19 cellular contexts compared by ENCODE assay signal in genomic region chr2:195094330-195094729, GRCh38.
DNase-seq lines count a peak whose midpoint lies in the region; ATAC-seq, FAIRE-seq and TF ChIP-seq lines count a peak whose summit lies in the region.
"Had no signal": no experiment of that assay in that cellular context is flagged by ENCODE, and none has a peak within 500 bp of the region (broad histone marks: within the 10 kb centered on the region; RNA-seq: fewer than 3 reads in every experiment).

No MANE protein-coding gene starts in this region.

- 7% methylated on average over 2 of the region's 2 CpGs for WGBS in A549 (ENCODE audit: missing lambda C conversion rate)

- TF ChIP-seq EP300 in A549 (IDR thresholded peaks at IDR 0.05) = no peak

- no peaks in the 10 kb centered on the region for H3K9me3 ChIP-seq in A549
- no peaks in the 10 kb centered on the region for H3K9me3 ChIP-seq in astrocyte (ENCODE audit: insufficient read depth, low read depth, low read length)
- no peaks in the 10 kb centered on the region for H3K9me3 ChIP-seq in T-helper 17 cell (ENCODE audit: control insufficient read depth, low read length, poor library complexity, severe bottlenecking)
- H3K9me3 ChIP-seq in CD4-positive, alpha-beta T cell (ENCODE audit: control insufficient read depth, low read length) = no peaks in the 10 kb centered on the region
- H3K9me3 ChIP-seq: gastrocnemius medialis, SK-N-SH had no signal

- H3K9me3 Mint-ChIP-seq in astrocyte (ENCODE audit: unreplicated experiment) = no peaks in the 10 kb centered on the region
- H3K9me3 Mint-ChIP-seq in CD4-positive, alpha-beta T cell = no peaks in the 10 kb centered on the region
- H3K9me3 Mint-ChIP-seq: activated naive CD8-positive, alpha-beta T cell treated with anti-CD3 and anti-CD28 coated beads, Interleukin-2, amount 50 U/mL, for 24 hours; stimulated activated naive CD8-positive, alpha-beta T cell treated with anti-CD3 and anti-CD28 coated beads, Interleukin-15, amount 100 ng/mL, for 72 hours had no signal

- H3K36me3 ChIP-seq in astrocyte (ENCODE audit: insufficient read depth, low read length) = no peaks in the 10 kb centered on the region
- H3K36me3 ChIP-seq: gastrocnemius medialis had no signal

- H3K27me3 ChIP-seq in astrocyte (ENCODE audit: insufficient read depth, low read length) = no peaks in the 10 kb centered on the region
- no peaks in the 10 kb centered on the region for H3K27me3 ChIP-seq in CD4-positive, alpha-beta T cell (ENCODE audit: control insufficient read depth, insufficient read depth, low read length)
- H3K27me3 ChIP-seq: gastrocnemius medialis had no signal

- H3K4me3 Mint-ChIP-seq in astrocyte (ENCODE audit: unreplicated experiment) (no peak overlapping the region), T-helper 17 cell (no peak overlapping the region)
- H3K4me3 Mint-ChIP-seq in CD4-positive, alpha-beta T cell = no peak overlapping the region
- H3K4me3 Mint-ChIP-seq: activated naive CD8-positive, alpha-beta T cell treated with anti-CD3 and anti-CD28 coated beads, Interleukin-2, amount 50 U/mL, for 24 hours; nephron; stimulated activated naive CD8-positive, alpha-beta T cell treated with anti-CD3 and anti-CD28 coated beads, Interleukin-15, amount 100 ng/mL, for 72 hours had no signal

- no peak overlapping the region for H3K27ac ChIP-seq in A549
- no peak overlapping the region for H3K27ac ChIP-seq in astrocyte (ENCODE audit: low read depth, low read length)
- no peak overlapping the region for H3K27ac ChIP-seq in CD4-positive, alpha-beta T cell (ENCODE audit: low read depth, low read length)
- H3K27ac ChIP-seq: gastrocnemius medialis had no signal

- no peak for TF ChIP-seq RAD21 in A549 (conservative IDR thresholded peaks at IDR 0.05 in 1 of 2, IDR thresholded peaks at IDR 0.05 in 1 of 2)

- H2AFZ ChIP-seq in astrocyte (ENCODE audit: low read depth, low read length) = no peak overlapping the region

- H3K4me1 Mint-ChIP-seq in astrocyte (ENCODE audit: low read depth, unreplicated experiment) (no peaks in the 10 kb centered on the region), T-helper 17 cell (no peaks in the 10 kb centered on the region)
- no peaks in the 10 kb centered on the region for H3K4me1 Mint-ChIP-seq in CD4-positive, alpha-beta T cell (ENCODE audit: low read depth)
- H3K4me1 Mint-ChIP-seq: nephron; stimulated activated naive CD8-positive, alpha-beta T cell treated with anti-CD3 and anti-CD28 coated beads, Interleukin-15, amount 100 ng/mL, for 72 hours had no signal

- no peaks in the 10 kb centered on the region for H4K20me1 ChIP-seq in astrocyte (ENCODE audit: insufficient read depth, low read length)

- ATAC-seq in A549 = no peak
- ATAC-seq in GM19351 (IDR thresholded peaks at IDR 0.05; ENCODE audit: unreplicated experiment) = peak; percentile 55
- ATAC-seq in HG03432 (IDR thresholded peaks at IDR 0.05; ENCODE audit: unreplicated experiment) = peak; percentile 61
- ATAC-seq in T-helper 17 cell = no peak
- ATAC-seq in CD4-positive, alpha-beta T cell (ENCODE audit: poor library complexity) = no peak
- ATAC-seq: activated naive CD8-positive, alpha-beta T cell treated with anti-CD3 and anti-CD28 coated beads, Interleukin-2, amount 50 U/mL, for 24 hours; gastrocnemius medialis; stimulated activated naive CD8-positive, alpha-beta T cell treated with anti-CD3 and anti-CD28 coated beads, Interleukin-15, amount 100 ng/mL, for 72 hours had no signal

- TF ChIP-seq POLR2A in A549 (IDR thresholded peaks at IDR 0.05; ENCODE audit: low read length) = no peak

- H3K79me2 ChIP-seq in astrocyte (ENCODE audit: insufficient read depth, low read length) = no peaks in the 10 kb centered on the region

- H3K9ac ChIP-seq in astrocyte (ENCODE audit: low read length) = no peak overlapping the region
- H3K9ac ChIP-seq: SK-N-SH had no signal

- DNase-seq in A549 (ENCODE audit: low read depth in 1 of 2, low spot score in 1 of 2) = peak in 1 of 2 experiments; percentile 1
- peak; percentile 39 for DNase-seq in astrocyte (ENCODE audit: low read depth)
- DNase-seq in DMS 273 treated with DMSO at 0.1 percent for 48 hours (lab: John Stamatoyannopoulos, UW) = no peak
- DNase-seq in T-helper 17 cell = no peak
- no peak for DNase-seq in D341Med (ENCODE audit: low spot score)
- no peak for DNase-seq in CD4-positive, alpha-beta T cell
- DNase-seq: activated naive CD8-positive, alpha-beta T cell treated with anti-CD3 and anti-CD28 coated beads, Interleukin-2, amount 50 U/mL, for 24 hours; activated T-cell treated with anti-CD3 and anti-CD28 coated beads, Interleukin-2, amount 50 U/mL, for 1 hour; gastrocnemius medialis; KG1; NCI-H1436 treated with DMSO at 0.1 percent for 48 hours; NCI-H2227 treated with DMSO at 0.1 percent for 48 hours; SK-N-SH; stimulated activated naive CD8-positive, alpha-beta T cell treated with anti-CD3 and anti-CD28 coated beads, Interleukin-15, amount 100 ng/mL, for 72 hours had no signal

- H3K4me3 ChIP-seq in A549 (no peak overlapping the region), astrocyte (ENCODE audit: insufficient read depth, low read depth, low read length) (no peak overlapping the region)
- H3K4me3 ChIP-seq: gastrocnemius medialis had no signal

- FAIRE-seq in A549 (lab: Jason Lieb, UNC) (no peak), astrocyte (lab: Jason Lieb, UNC) (no peak)
- FAIRE-seq: H1 had no signal

- CTCF ChIA-PET in A549 (lab: Yijun Ruan, JAX) = no interaction called here
- CTCF ChIA-PET in CD4-positive, alpha-beta T cell (lab: Charles Lee) = no interaction called here

- no peaks in the 10 kb centered on the region for H3K4me1 ChIP-seq in A549
- no peaks in the 10 kb centered on the region for H3K4me1 ChIP-seq in astrocyte (ENCODE audit: insufficient read depth, low read length)
- H3K4me1 ChIP-seq: gastrocnemius medialis had no signal

- intact Hi-C loops in CD4-positive, alpha-beta T cell (cut with DNase I, micrococcal nuclease) = no loop called here

- POLR2A ChIA-PET in A549 (lab: Yijun Ruan, JAX) = no interaction called here
- POLR2A ChIA-PET in CD4-positive, alpha-beta T cell (lab: Charles Lee) = no interaction called here

- H3K27me3 Mint-ChIP-seq in astrocyte (ENCODE audit: low read depth, unreplicated experiment) (no peaks in the 10 kb centered on the region), T-helper 17 cell (peaks cover 26% of the 10 kb centered on the region)
- H3K27me3 Mint-ChIP-seq in CD4-positive, alpha-beta T cell = peaks cover 5% of the 10 kb centered on the region
- H3K27me3 Mint-ChIP-seq: activated naive CD8-positive, alpha-beta T cell treated with anti-CD3 and anti-CD28 coated beads, Interleukin-2, amount 50 U/mL, for 24 hours; progenitor cell of endocrine pancreas; stimulated activated naive CD8-positive, alpha-beta T cell treated with anti-CD3 and anti-CD28 coated beads, Interleukin-15, amount 100 ng/mL, for 72 hours had no signal

- TF ChIP-seq CTCF in A549 (IDR thresholded peaks at IDR 0.05) = no peak
- no peak for TF ChIP-seq CTCF in astrocyte (IDR thresholded peaks at IDR 0.05; ENCODE audit: insufficient read depth, low read depth, low read length)
- no peak for TF ChIP-seq CTCF in CD4-positive, alpha-beta T cell (IDR thresholded peaks at IDR 0.05)

- H3K36me3 Mint-ChIP-seq in astrocyte (ENCODE audit: low read depth, unreplicated experiment) (no peaks in the 10 kb centered on the region), T-helper 17 cell (ENCODE audit: low read depth) (peaks cover 2% of the 10 kb centered on the region)
- H3K36me3 Mint-ChIP-seq in CD4-positive, alpha-beta T cell (ENCODE audit: low read depth) = no peaks in the 10 kb centered on the region

- H3K4me2 ChIP-seq in A549 (peak overlapping the region; percentile 31; the same call in 1 of the 3 replicates), astrocyte (ENCODE audit: low read length) (no peak overlapping the region)
- H3K4me2 ChIP-seq: SK-N-SH had no signal

- H3K27ac Mint-ChIP-seq in astrocyte (ENCODE audit: unreplicated experiment) (no peak overlapping the region), T-helper 17 cell (no peak overlapping the region)
- no peak overlapping the region for H3K27ac Mint-ChIP-seq in CD4-positive, alpha-beta T cell
- H3K27ac Mint-ChIP-seq: activated naive CD8-positive, alpha-beta T cell treated with anti-CD3 and anti-CD28 coated beads, Interleukin-2, amount 50 U/mL, for 24 hours; nephron; progenitor cell of endocrine pancreas had no signal

TF ChIP-seq in A549, 52 proteins besides CTCF, POLR2A, EP300 and RAD21 (continues in another document):
- no peak for TF ChIP-seq SMC3 (IDR thresholded peaks at IDR 0.05)
- no peak for TF ChIP-seq MAFK (IDR thresholded peaks at IDR 0.05; ENCODE audit: partially characterized antibody)
- no peak for TF ChIP-seq ESRRA (IDR thresholded peaks at IDR 0.05; ENCODE audit: borderline replicate concordance, low read length)
- no peak for TF ChIP-seq RNF2 (IDR thresholded peaks at IDR 0.05; ENCODE audit: borderline replicate concordance, low read depth)
- no peak for TF ChIP-seq HOXB5 (CRISPR knock-in tag; IDR thresholded peaks at IDR 0.05)
- TF ChIP-seq SREBF2 (IDR thresholded peaks at IDR 0.05) = no peak
- no peak for TF ChIP-seq RCOR1 (IDR thresholded peaks at IDR 0.05; ENCODE audit: low read depth, low read length)
- TF ChIP-seq HOXB13 (CRISPR knock-in tag; IDR thresholded peaks at IDR 0.05; ENCODE audit: low read depth) = no peak
- no peak for TF ChIP-seq ZC3H11A (IDR thresholded peaks at IDR 0.05)
- TF ChIP-seq HEYL (CRISPR knock-in tag; IDR thresholded peaks at IDR 0.05) = no peak
- TF ChIP-seq HMGXB4 (CRISPR knock-in tag; IDR thresholded peaks at IDR 0.05; ENCODE audit: borderline replicate concordance) = no peak
- no peak for TF ChIP-seq PHF8 (IDR thresholded peaks at IDR 0.05; ENCODE audit: borderline replicate concordance, low read depth)
- TF ChIP-seq NR3C1 (IDR thresholded peaks at IDR 0.05) = no peak

Comparison
In these comparisons a context has a peak if more than half of its experiments do, and no peak if none do; other contexts are left out.
1. ATAC-seq: peak in GM19351 (single experiment) and HG03432 (single experiment); none in A549 (0 of 2), T-helper 17 cell (single experiment) and CD4-positive, alpha-beta T cell (single experiment).